ENCODE assay signal across 8 cellular contexts in the genomic region with DNA sequence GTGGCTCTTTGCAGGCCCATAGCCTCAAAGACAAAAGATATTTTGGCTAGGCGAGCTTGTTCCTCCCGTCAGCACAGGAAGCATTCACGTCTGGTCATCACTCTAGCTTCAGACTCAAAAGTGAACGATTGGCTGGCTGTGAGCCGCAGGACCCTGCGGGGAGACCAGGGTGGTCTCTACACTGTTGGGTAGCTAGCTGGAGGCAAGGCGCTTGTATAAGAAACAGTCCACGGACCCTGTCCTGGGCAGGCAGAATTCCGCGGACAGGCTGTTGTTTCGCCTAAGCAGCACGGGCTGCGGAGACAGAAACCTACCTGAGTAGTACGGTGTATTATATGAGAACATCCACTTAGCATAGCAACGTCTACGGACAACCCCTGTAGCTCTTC. TPM values are rescaled to one million over a fixed set of nuclear protein-coding genes. Genes with fewer than 3 reads are reported as not detected.
A peak's percentile ranks its signal among the peaks of the same experiment; 100 is the strongest.
DNase-seq lines count a peak whose midpoint lies in the region; ATAC-seq and TF ChIP-seq lines count a peak whose summit lies in the region.

No MANE protein-coding gene starts in this region.

- DNase-seq in iPS-NIHi7 (ENCODE audit: extremely low spot score) (no peak), mesenteric fat pad (ENCODE audit: low spot score) (no peak)

- H4K20me1 ChIP-seq in BLaER1 treated with 17β-estradiol and CSF1 and Interleukin-3, amounts not matched to agents 10 nM and 100 nM, result peaks cover 0 to 12% (median 0%) of the 10 kb centered on the region in 11 experiments; a peak in 7 of 22 replicates

- H3K4me1 ChIP-seq in BLaER1 treated with 17β-estradiol and CSF1 and Interleukin-3, amounts not matched to agents 10 nM and 100 nM, result peaks cover 27 to 43% (median 35%) of the 10 kb centered on the region in 10 experiments
- H3K4me1 ChIP-seq in mesodermal cell (ENCODE audit: control insufficient read depth, insufficient read depth, low read length, poor library complexity, severe bottlenecking) (peaks cover 20% of the 10 kb centered on the region), urinary bladder (ENCODE audit: insufficient read depth) (peaks cover 2% of the 10 kb centered on the region)

- peaks cover 44% of the 10 kb centered on the region for H3K27me3 Mint-ChIP-seq in brain

- H3K27me3 ChIP-seq in BLaER1 treated with 17β-estradiol and CSF1 and Interleukin-3, amounts not matched to agents 10 nM and 100 nM, result peaks cover 14 to 49% (median 43%) of the 10 kb centered on the region in 11 experiments

- peak overlapping the region; percentile 64 to 79 (median 70) for H3K4me3 ChIP-seq in BLaER1 treated with 17β-estradiol and CSF1 and Interleukin-3, amounts not matched to agents 10 nM and 100 nM
- peak overlapping the region; percentile 73 for H3K4me3 ChIP-seq in mesodermal cell (ENCODE audit: extremely low read depth, insufficient read depth, low read length, poor library complexity, severe bottlenecking)
- peak overlapping the region; percentile 62 for H3K4me3 ChIP-seq in urinary bladder (ENCODE audit: low read depth, low read length)

- H3K9ac ChIP-seq in BLaER1 treated with 17β-estradiol and CSF1 and Interleukin-3, amounts not matched to agents 10 nM and 100 nM, result peak overlapping the region in 4 of 11 experiments; percentile 2 to 76 (median 53); a peak in 4 of 22 replicates

- H3K27ac ChIP-seq in BLaER1 treated with 17β-estradiol and CSF1 and Interleukin-3, amounts not matched to agents 10 nM and 100 nM, result peak overlapping the region in 2 of 11 experiments; percentile 64 to 67; a peak in 2 of 22 replicates
- H3K27ac ChIP-seq in mesodermal cell (ENCODE audit: low read depth, low read length, severe bottlenecking) (peak overlapping the region; percentile 63), urinary bladder (ENCODE audit: low read depth) (peak overlapping the region; percentile 63)

- peak overlapping the region; percentile 78 to 96 (median 90); a peak in 21 of 22 replicates for H3K4me2 ChIP-seq in BLaER1 treated with 17β-estradiol and CSF1 and Interleukin-3, amounts not matched to agents 10 nM and 100 nM

- H3K27ac Mint-ChIP-seq in brain, result peak overlapping the region; percentile 90 to 96 (median 93)

- ATAC-seq in GM19372 (IDR thresholded peaks at IDR 0.05; ENCODE audit: low read depth, unreplicated experiment) (peak; percentile 21), HG03442 (IDR thresholded peaks at IDR 0.05; ENCODE audit: unreplicated experiment) (peak; percentile 1)

- H3K36me3 ChIP-seq in BLaER1 treated with 17β-estradiol and CSF1 and Interleukin-3, amounts not matched to agents 10 nM and 100 nM, result 0 out of 22 replicates have a peak, but pooled peaks cover 0 to 4% (median 0%) of the 10 kb centered on the region in 11 experiments
- no peaks in the 10 kb centered on the region for H3K36me3 ChIP-seq in mesodermal cell (ENCODE audit: control insufficient read depth, insufficient read depth, low read length)
- H3K36me3 ChIP-seq in urinary bladder (ENCODE audit: insufficient read depth), result no peaks in the 10 kb centered on the region

- peaks cover 6 to 41% (median 17%) of the 10 kb centered on the region in 5 experiments for H3K9me3 Mint-ChIP-seq in brain

- 47 to 74% methylated on average over 15 of the region's 16 CpGs for WGBS in mesodermal cell (ENCODE audit: insufficient coverage in 2 of 2), 2 experiments
- WGBS in urinary bladder, result 22% methylated on average over 16 of the region's 16 CpGs

- no peak for TF ChIP-seq CTCF in brain (conservative IDR thresholded peaks at IDR 0.05)

- peak overlapping the region; percentile 92 to 99 (median 97) for H3K4me3 Mint-ChIP-seq in brain

- peaks cover 61% of the 10 kb centered on the region for H3K4me1 Mint-ChIP-seq in brain

- H3K9me3 ChIP-seq in BLaER1 treated with 17β-estradiol and CSF1 and Interleukin-3, amounts not matched to agents 10 nM and 100 nM (replicated peaks in 1 of 11), result peaks cover 7 to 13% (median 10%) of the 10 kb centered on the region in 11 experiments; a peak in 19 of 22 replicates
- no peaks in the 10 kb centered on the region for H3K9me3 ChIP-seq in mesodermal cell (ENCODE audit: control insufficient read depth, low read length)

- peaks cover 11% of the 10 kb centered on the region for H3K36me3 Mint-ChIP-seq in brain

RNA-seq across cellular contexts. Expression of a gene that starts 29.6 kb away (rescaled TPM):
- polyA plus RNA-seq in brain (ENCODE audit: insufficient read depth, low read depth, low replicate concordance) (43.2 TPM), urinary bladder (27.7 TPM)
- 63.4 TPM for polyA plus RNA-seq in mesodermal cell (2013, experiment 1 of 2)
- polyA plus RNA-seq in mesodermal cell (2013, experiment 2 of 2), result 97.6 TPM
- total RNA-seq in urinary bladder (32.9 TPM), mesenteric fat pad (45.4 TPM)

RNA-seq across cellular contexts. Expression of a gene that starts 29.8 kb away (rescaled TPM):
- polyA plus RNA-seq in brain (ENCODE audit: insufficient read depth, low read depth, low replicate concordance) (5.4 TPM), urinary bladder (1.0 TPM)
- polyA plus RNA-seq in mesodermal cell (2013, experiment 1 of 2), result 6.4 TPM
- 7.4 TPM for polyA plus RNA-seq in mesodermal cell (2013, experiment 2 of 2)
- total RNA-seq in urinary bladder (3.6 TPM), mesenteric fat pad (0.51 TPM)

RNA-seq across cellular contexts. Expression of a gene that starts 40.3 kb away (rescaled TPM):
- polyA plus RNA-seq in brain (ENCODE audit: insufficient read depth, low read depth, low replicate concordance) (not detected), urinary bladder (0.20 TPM)
- polyA plus RNA-seq in mesodermal cell (2013, experiment 1 of 2), result 0.66 TPM
- polyA plus RNA-seq in mesodermal cell (2013, experiment 2 of 2), result 1.0 TPM
- total RNA-seq in urinary bladder (5.0 TPM), mesenteric fat pad (not detected)
